In the genomic region with DNA sequence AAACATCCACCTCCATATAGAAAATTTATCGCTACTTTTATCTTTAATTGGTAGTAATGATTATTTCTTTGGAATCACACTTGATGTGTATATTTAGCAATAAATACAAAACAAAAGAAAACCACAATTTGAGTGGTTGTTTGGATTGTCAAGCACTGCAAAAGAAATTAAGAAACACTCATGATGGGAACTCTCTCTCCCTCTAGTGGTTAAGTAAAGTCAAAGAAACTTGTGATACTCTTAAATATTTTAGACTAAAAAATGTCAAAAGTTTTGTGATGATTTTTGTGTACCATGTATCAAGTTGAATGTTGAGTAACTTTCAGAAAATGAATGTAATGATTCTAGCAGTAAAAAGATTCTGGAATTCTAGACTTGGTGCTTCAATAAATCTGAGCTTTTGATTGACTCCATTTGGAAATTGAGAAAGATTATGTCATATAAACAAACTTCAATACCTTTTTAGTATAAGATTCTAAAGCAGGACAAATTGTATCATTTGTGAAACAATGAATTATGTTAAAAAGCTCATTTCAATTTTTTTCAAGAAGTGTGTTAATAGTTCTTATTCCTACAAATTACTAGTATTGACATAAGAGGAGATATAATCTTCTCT, we compare ENCODE assay signal across 12 cellular contexts. TPM values are rescaled to one million over a fixed set of nuclear protein-coding genes. Genes with fewer than 3 reads are reported as not detected.
A peak's percentile ranks its signal among the peaks of the same experiment; 100 is the strongest.
DNase-seq lines count a peak whose midpoint lies in the region; ATAC-seq and TF ChIP-seq lines count a peak whose summit lies in the region.
"Had no signal": no experiment of that assay in that cellular context is flagged by ENCODE, and none has a peak within 500 bp of the region (broad histone marks: within the 10 kb centered on the region; RNA-seq: fewer than 3 reads in every experiment).

No MANE protein-coding gene starts in this region.

- H3K27ac ChIP-seq in dorsolateral prefrontal cortex = no peak overlapping the region
- H3K27ac ChIP-seq: BLaER1, WERI-Rb-1 had no signal

- DNase-seq in NCI-H82 (lab: John Stamatoyannopoulos, UW) = peak; percentile 3
- no peak for DNase-seq in NCI-H82 treated with DMSO at 0.1 percent for 48 hours (lab: John Stamatoyannopoulos, UW; ENCODE audit: unreplicated experiment)
- DNase-seq in NAMALWA (ENCODE audit: low spot score) = peak; percentile 9
- no peak for DNase-seq in dorsolateral prefrontal cortex
- peak; percentile 16 for DNase-seq in renal cortical epithelial cell (ENCODE audit: low read depth)
- DNase-seq in GF-D8 (lab: John Stamatoyannopoulos, UW) = no peak
- DNase-seq in hippocampal formation (lab: John Stamatoyannopoulos, UW) = no peak
- DNase-seq in mucosa of descending colon = no peak
- DNase-seq: activated gamma-delta T cell treated with Interleukin-2 at 50 U/mL for 16 hours, NCI-H524 treated with DMSO at 0.1 percent for 48 hours, WERI-Rb-1 had no signal

- H3K9me3 ChIP-seq in mucosa of descending colon = no peaks in the 10 kb centered on the region
- H3K9me3 ChIP-seq: BLaER1 had no signal

- intact Hi-C loops in dorsolateral prefrontal cortex (cut with DNase I) = no loop called here
- intact Hi-C loops in mucosa of descending colon (cut with DNase I, micrococcal nuclease) = no loop called here

- TF ChIP-seq CTCF in dorsolateral prefrontal cortex (IDR thresholded peaks at IDR 0.05 in 54 of 56, conservative IDR thresholded peaks at IDR 0.05 in 2 of 56; ENCODE audit: low read depth in 1 of 56, partially characterized antibody in 56 of 56) (peak in 44 of 56 donors; percentile 10 to 56 (median 37)), mucosa of descending colon (IDR thresholded peaks at IDR 0.05) (no peak)

- H3K4me3 ChIP-seq in dorsolateral prefrontal cortex (no peak overlapping the region), mucosa of descending colon (no peak overlapping the region)
- H3K4me3 ChIP-seq: BLaER1 had no signal

- no peak for ATAC-seq in mucosa of descending colon

- H3K36me3 ChIP-seq in mucosa of descending colon (ENCODE audit: low read depth) = no peaks in the 10 kb centered on the region
- H3K36me3 ChIP-seq: BLaER1, WERI-Rb-1 had no signal

- no peaks in the 10 kb centered on the region for H3K4me1 ChIP-seq in mucosa of descending colon (ENCODE audit: low read depth)
- H3K4me1 ChIP-seq: BLaER1 had no signal

- H3K27me3 ChIP-seq in dorsolateral prefrontal cortex = no peaks in the 10 kb centered on the region
- H3K27me3 ChIP-seq: BLaER1 had no signal

RNA-seq across cellular contexts. Expression of a gene that starts 20.8 kb away (rescaled TPM):
- under 1 TPM in 12 of 120 experiments, not detected in 108; 0.14 to 0.60 (median 0.35) TPM for total RNA-seq in dorsolateral prefrontal cortex
- 0.17 TPM in 1 of 2 replicates, not detected in the other for total RNA-seq in renal cortical epithelial cell
- total RNA-seq in mucosa of descending colon = not detected

Comparison
In these comparisons a context has a peak if more than half of its experiments do, and no peak if none do; other contexts are left out.
1. DNase-seq: peak in NCI-H82 (single experiment), NAMALWA (single experiment) and renal cortical epithelial cell (single experiment); none in NCI-H82 treated with DMSO at 0.1 percent for 48 hours (single experiment), dorsolateral prefrontal cortex (0 of 10), GF-D8 (single experiment), hippocampal formation (0 of 2) and mucosa of descending colon (0 of 3).